Comparison of ENCODE assay signal across 21 cellular contexts in the genomic region with DNA sequence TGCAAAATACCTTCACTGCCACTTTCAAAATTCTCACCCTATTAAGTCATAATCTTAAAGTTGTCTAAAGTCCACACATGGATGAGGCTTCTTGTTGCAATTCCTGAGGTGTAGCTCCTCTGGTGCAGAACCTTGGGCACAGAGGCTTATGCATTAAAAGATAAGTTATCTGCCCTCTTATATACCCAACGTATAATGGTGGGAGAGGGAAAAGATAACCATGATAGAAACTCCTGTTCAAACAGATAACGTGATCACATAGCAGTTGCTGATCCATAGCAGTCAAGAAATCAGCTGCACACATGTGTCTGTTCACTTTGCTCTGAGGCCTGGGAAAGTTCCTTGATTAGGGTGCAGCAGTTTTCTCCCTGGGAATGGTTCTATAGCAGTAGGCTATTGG.
"Had no signal": no experiment of that assay in that cellular context is flagged by ENCODE, and none has a peak within 500 bp of the region (broad histone marks: within the 10 kb centered on the region; RNA-seq: fewer than 3 reads in every experiment).

No MANE protein-coding gene starts in this region.

- H3K9me3 ChIP-seq: colonic mucosa, esophagus squamous epithelium, gastrocnemius medialis, left lung, lower lobe of right lung, mucosa of descending colon had no signal

- H3K27me3 Mint-ChIP-seq: dendritic cell treated with granulocyte-macrophage colony-stimulating factor and Interleukin-4, amounts not matched to agents 40 ng/mL and 50 ng/mL, for 4 days; effector memory CD8-positive, alpha-beta T cell; naive thymus-derived CD4-positive, alpha-beta T cell had no signal

- H3K36me3 Mint-ChIP-seq: mesothelial cell of epicardium; naive thymus-derived CD4-positive, alpha-beta T cell had no signal

- H3K4me1 ChIP-seq: colonic mucosa, esophagus squamous epithelium, gastrocnemius medialis, heart right ventricle, left lung, lower lobe of right lung had no signal

- H3K27ac Mint-ChIP-seq: dendritic cell treated with granulocyte-macrophage colony-stimulating factor and Interleukin-4, amounts not matched to agents 40 ng/mL and 50 ng/mL, for 4 days; effector memory CD8-positive, alpha-beta T cell; mesothelial cell of epicardium; naive thymus-derived CD4-positive, alpha-beta T cell had no signal

- H3K27me3 ChIP-seq: colonic mucosa, esophagus squamous epithelium, gastrocnemius medialis, heart right ventricle, left lung had no signal

- DNase-seq: colonic mucosa; cortex of kidney; effector CD8-positive, alpha-beta T cell; effector memory CD8-positive, alpha-beta T cell; esophagus squamous epithelium; foreskin fibroblast; foreskin melanocyte; gastrocnemius medialis; glutamatergic neuron; head of caudate nucleus; heart right ventricle; hippocampal formation; left cardiac atrium; left lung; left ventricle myocardium superior; lower lobe of right lung; mesenchymal stem cell; mucosa of descending colon; naive thymus-derived CD4-positive, alpha-beta T cell had no signal

- H3K4me3 ChIP-seq: colonic mucosa, esophagus squamous epithelium, gastrocnemius medialis, heart right ventricle, left lung, lower lobe of right lung, mucosa of descending colon had no signal

- H3K4me3 Mint-ChIP-seq: dendritic cell treated with granulocyte-macrophage colony-stimulating factor and Interleukin-4, amounts not matched to agents 40 ng/mL and 50 ng/mL, for 4 days; effector memory CD8-positive, alpha-beta T cell; mesothelial cell of epicardium; naive thymus-derived CD4-positive, alpha-beta T cell had no signal

- H3K36me3 ChIP-seq: colonic mucosa, esophagus squamous epithelium, gastrocnemius medialis, heart right ventricle, left lung, lower lobe of right lung had no signal

- H3K4me1 Mint-ChIP-seq: mesothelial cell of epicardium; naive thymus-derived CD4-positive, alpha-beta T cell had no signal

- H3K27ac ChIP-seq: colonic mucosa, esophagus squamous epithelium, gastrocnemius medialis, heart right ventricle, left lung, lower lobe of right lung had no signal

- H3K9me3 Mint-ChIP-seq: dendritic cell treated with granulocyte-macrophage colony-stimulating factor and Interleukin-4, amounts not matched to agents 40 ng/mL and 50 ng/mL, for 4 days had no signal
